In the genomic region with DNA sequence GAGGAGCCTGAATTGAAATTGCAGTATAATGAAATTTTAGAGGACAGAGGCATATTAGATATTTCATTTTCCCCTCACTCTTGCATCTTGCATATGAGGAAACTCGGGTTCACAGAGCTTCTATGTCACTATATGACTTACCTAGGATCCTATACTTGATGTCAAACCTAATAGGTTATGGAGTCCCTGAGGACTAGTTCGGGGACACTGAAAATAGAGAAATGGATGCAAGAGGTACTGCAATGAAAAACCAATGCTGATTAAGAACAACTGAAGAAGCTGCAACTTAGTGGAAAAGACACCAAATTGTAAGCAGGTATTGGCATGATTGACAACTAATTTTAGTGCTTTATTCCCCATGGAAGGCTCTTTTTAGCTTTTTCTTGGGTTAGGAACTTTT, we compare ENCODE assay signal across 22 cellular contexts.
A peak's percentile ranks its signal among the peaks of the same experiment; 100 is the strongest.
DNase-seq lines count a peak whose midpoint lies in the region; ATAC-seq, FAIRE-seq and TF ChIP-seq lines count a peak whose summit lies in the region.
"Had no signal": no experiment of that assay in that cellular context is flagged by ENCODE, and none has a peak within 500 bp of the region (broad histone marks: within the 10 kb centered on the region; RNA-seq: fewer than 3 reads in every experiment).

No MANE protein-coding gene starts in this region.

- H2AFZ ChIP-seq in H1 (ENCODE audit: low read length) (peak overlapping the region; percentile 74; the same call in 1 of the 2 replicates), parathyroid adenoma (no peak overlapping the region)

- no peak overlapping the region for H4K91ac ChIP-seq in H1 (replicated peaks; ENCODE audit: insufficient read length, low read length)

- no peak overlapping the region for H2BK12ac ChIP-seq in H1 (ENCODE audit: low read depth, low read length)

- TF ChIP-seq RAD21 in H1 (IDR thresholded peaks at IDR 0.05 in 1 of 2, conservative IDR thresholded peaks at IDR 0.05 in 1 of 2; ENCODE audit: low read depth in 2 of 2, low read length in 2 of 2): no peak

- H3K36me3 ChIP-seq in HUES6 (ENCODE audit: control insufficient read depth, insufficient read depth, low read length): no peaks in the 10 kb centered on the region
- no peaks in the 10 kb centered on the region for H3K36me3 ChIP-seq in H1 (ENCODE audit: control insufficient read depth in 2 of 4, insufficient read depth in 4 of 4, low read length in 3 of 4)
- H3K36me3 ChIP-seq in parathyroid adenoma (ENCODE audit: control insufficient read depth, insufficient read depth, low read length): no peaks in the 10 kb centered on the region
- H3K36me3 ChIP-seq: ascending aorta, gastroesophageal sphincter, SJSA1, spleen, WERI-Rb-1 had no signal

- H2BK5ac ChIP-seq in H1 (ENCODE audit: low read depth, low read length): no peak overlapping the region; the same call in 1 of the 2 replicates

- H4K20me1 ChIP-seq in H1 (replicated peaks in 1 of 2; ENCODE audit: control insufficient read depth in 1 of 2, insufficient read depth in 2 of 2, low read length in 2 of 2): no peaks in the 10 kb centered on the region

- H2BK120ac ChIP-seq in H1 (replicated peaks; ENCODE audit: low read depth, low read length): no peak overlapping the region

- H3K36me3 Mint-ChIP-seq in T-helper 17 cell (ENCODE audit: low read depth): no peaks in the 10 kb centered on the region
- H3K36me3 Mint-ChIP-seq: activated naive CD8-positive, alpha-beta T cell had no signal

- peaks cover 43% of the 10 kb centered on the region for H3K4me1 ChIP-seq in HUES6 (ENCODE audit: control insufficient read depth, insufficient read depth, low read length)
- H3K4me1 ChIP-seq in H1 (replicated peaks in 1 of 4; ENCODE audit: control insufficient read depth in 3 of 4, insufficient read depth in 4 of 4, low read length in 3 of 4): peaks cover 2 to 14% (median 6%) of the 10 kb centered on the region in 4 experiments; a peak in 6 of 7 replicates
- peaks cover 6% of the 10 kb centered on the region for H3K4me1 ChIP-seq in parathyroid adenoma
- H3K4me1 ChIP-seq: A549, SJSA1, spleen had no signal

- CTCF ChIA-PET in H1 (lab: Charles Lee; ENCODE audit: partially characterized antibody): interaction anchor here (1.5 kb wide), 1 partner anchor 20 kb away, joined by 3 read pairs; no protein-coding TSS in a partner anchor

- no peak overlapping the region for H2AK5ac ChIP-seq in H1 (ENCODE audit: low read depth, low read length)

- TF ChIP-seq CTCF in H1 (IDR thresholded peaks at IDR 0.05; ENCODE audit: control extremely low read depth in 1 of 3, insufficient read depth in 1 of 3, low read depth in 1 of 3, low read length in 3 of 3): no peak
- TF ChIP-seq CTCF in parathyroid adenoma (IDR thresholded peaks at IDR 0.05): no peak

- 90% methylated on average over 2 of the region's 2 CpGs; no CpG with 5 or more reads in 1 of the 2 experiments for WGBS in H1 (ENCODE audit: extremely low coverage in 1 of 2, insufficient coverage in 1 of 2, insufficient read length in 1 of 2, insufficient replicate concordance in 2 of 2, low coverage in 1 of 2, low lambda C conversion rate in 2 of 2, missing lambda C conversion rate in 1 of 2), 2 experiments

- H3K4me3 ChIP-seq in HUES6 (ENCODE audit: low read depth, low read length) (no peak overlapping the region), H1 (ENCODE audit: extremely low read depth in 1 of 4, insufficient read depth in 2 of 4, low read depth in 3 of 4, low read length in 4 of 4) (peak overlapping the region in 1 of 4 experiments; percentile 27; a peak in 1 of 8 replicates), parathyroid adenoma (ENCODE audit: low read depth, low read length) (no peak overlapping the region)
- H3K4me3 ChIP-seq: A549, ascending aorta, gastroesophageal sphincter, SJSA1, spleen had no signal

- H3K4me2 ChIP-seq in H1 (ENCODE audit: insufficient read depth in 1 of 2, low read depth in 2 of 2, low read length in 2 of 2) (peak overlapping the region; percentile 30 to 35; a peak in 1 of 4 replicates), parathyroid adenoma (ENCODE audit: low read length) (peak overlapping the region; percentile 48)
- H3K4me2 ChIP-seq: A549 had no signal

- H3K27me3 ChIP-seq in HUES6 (ENCODE audit: control insufficient read depth, insufficient read depth, low read length): no peaks in the 10 kb centered on the region
- H3K27me3 ChIP-seq in H1 (replicated peaks in 1 of 4; ENCODE audit: control insufficient read depth in 3 of 4, extremely low read depth in 1 of 4, insufficient read depth in 3 of 4, low read length in 3 of 4): no peaks in the 10 kb centered on the region
- no peaks in the 10 kb centered on the region for H3K27me3 ChIP-seq in parathyroid adenoma (ENCODE audit: control insufficient read depth, insufficient read depth, low read length)
- H3K27me3 ChIP-seq: ascending aorta, gastroesophageal sphincter, spleen had no signal

- H3K14ac ChIP-seq in H1 (ENCODE audit: insufficient read length): no peak overlapping the region

- no peak for FAIRE-seq in H1 (lab: Jason Lieb, UNC)
- FAIRE-seq: A549 had no signal

- H3K23me2 ChIP-seq in H1 (ENCODE audit: low read depth, low read length): no peaks in the 10 kb centered on the region

- TF ChIP-seq EP300 in H1 (IDR thresholded peaks at IDR 0.05; ENCODE audit: borderline replicate concordance in 1 of 2, low read depth in 2 of 2, low read length in 2 of 2): no peak

- no peak overlapping the region for H3K23ac ChIP-seq in H1 (ENCODE audit: insufficient read length)

- H3K9me3 ChIP-seq in HUES6 (ENCODE audit: control insufficient read depth, insufficient read depth, low read depth, low read length): no peaks in the 10 kb centered on the region
- H3K9me3 ChIP-seq in H1 (ENCODE audit: insufficient read depth in 2 of 2, low read depth in 1 of 2, low read length in 1 of 2): no peaks in the 10 kb centered on the region
- H3K9me3 ChIP-seq in parathyroid adenoma (ENCODE audit: control insufficient read depth, low read length): no peaks in the 10 kb centered on the region
- H3K9me3 ChIP-seq in T-helper 17 cell (ENCODE audit: control insufficient read depth, low read length, poor library complexity, severe bottlenecking): no peaks in the 10 kb centered on the region
- H3K9me3 ChIP-seq: A549, ascending aorta, gastroesophageal sphincter, SJSA1 had no signal

- POLR2A ChIA-PET in H1 (lab: Charles Lee; ENCODE audit: partially characterized antibody): no interaction called here

- no peak overlapping the region for H3K27ac Mint-ChIP-seq in T-helper 17 cell
- H3K27ac Mint-ChIP-seq: activated naive CD8-positive, alpha-beta T cell; activated T-helper 17 cell treated with anti-CD3 and anti-CD28 coated beads, Interleukin-2, amount 50 U/mL, for 72 hours; B cell had no signal

- peak overlapping the region; percentile 13 for H4K5ac ChIP-seq in H1 (ENCODE audit: insufficient read length, low read depth, low read length)

- no peak for TF ChIP-seq POLR2A in H1 (IDR thresholded peaks at IDR 0.05; ENCODE audit: control extremely low read depth in 1 of 2, low read depth in 2 of 2, low read length in 2 of 2)

- no peak for ATAC-seq in T-helper 17 cell
- ATAC-seq: A549; activated T-helper 17 cell treated with anti-CD3 and anti-CD28 coated beads, Interleukin-2, amount 50 U/mL, for 72 hours; gastroesophageal sphincter had no signal

- no peak overlapping the region for H2BK15ac ChIP-seq in H1 (ENCODE audit: low read length)

- DNase-seq in NCI-H1417 (lab: John Stamatoyannopoulos, UW) (peak in 2 of 3 experiments; percentile 34 to 50), NCI-H1417 treated with DMSO at 0.1 percent for 48 hours (lab: John Stamatoyannopoulos, UW) (no peak), H1 (ENCODE audit: low read depth in 1 of 2, low spot score in 2 of 2) (no peak), DMS 273 treated with DMSO at 0.1 percent for 48 hours (lab: John Stamatoyannopoulos, UW) (no peak), T-helper 17 cell (no peak), hypothalamus (lab: John Stamatoyannopoulos, UW) (no peak)
- DNase-seq: activated CD4-positive, alpha-beta T cell treated with anti-CD3 and anti-CD28 coated beads, Interleukin-2, amount 50 U/mL, for 1 hour; activated CD8-positive, alpha-beta memory T cell treated with anti-CD3 and anti-CD28 coated beads, Interleukin-2, amount 50 U/mL, for 4 hours; spleen; stimulated activated CD4-positive, alpha-beta T cell treated with anti-CD3 and anti-CD28 coated beads, Interleukin-4, amount 100 ng/mL, for 1 hour; stimulated activated naive CD4-positive, alpha-beta T cell treated with Interleukin-2 at 50 U/mL for 16 hours; WERI-Rb-1 had no signal

- H3K4ac ChIP-seq in H1 (replicated peaks; ENCODE audit: insufficient read length, low read depth, low read length): no peak overlapping the region

- no peak overlapping the region for H3K56ac ChIP-seq in H1 (replicated peaks; ENCODE audit: insufficient read length, low read depth, low read length)

- peak overlapping the region; percentile 4; the same call in 1 of the 2 replicates for H3K18ac ChIP-seq in H1 (ENCODE audit: extremely low read depth, low read length)

- no peak overlapping the region for H4K8ac ChIP-seq in H1 (ENCODE audit: extremely low read depth, insufficient read depth, low read length)

- H3K9ac ChIP-seq in HUES6 (ENCODE audit: low read length) (no peak overlapping the region), H1 (replicated peaks in 1 of 4; ENCODE audit: extremely low read depth in 1 of 4, low read depth in 3 of 4, low read length in 3 of 4) (no peak overlapping the region), parathyroid adenoma (no peak overlapping the region)

- H3K79me2 ChIP-seq in H1 (ENCODE audit: control insufficient read depth in 1 of 2, insufficient read depth in 2 of 2, low read length in 2 of 2) (no peaks in the 10 kb centered on the region), parathyroid adenoma (no peaks in the 10 kb centered on the region)

- H3K27ac ChIP-seq in HUES6 (ENCODE audit: low read depth, low read length) (0 out of 2 replicates have a peak overlapping the region, but pooled peaks have one; percentile 22), H1 (ENCODE audit: low read depth, low read length) (0 out of 2 replicates have a peak overlapping the region, but pooled peaks have one; percentile 1), parathyroid adenoma (no peak overlapping the region)
- H3K27ac ChIP-seq: A549, SJSA1, spleen, WERI-Rb-1 had no signal

- no peaks in the 10 kb centered on the region for H3K27me3 Mint-ChIP-seq in T-helper 17 cell
- H3K27me3 Mint-ChIP-seq: activated naive CD8-positive, alpha-beta T cell; activated T-helper 17 cell treated with anti-CD3 and anti-CD28 coated beads, Interleukin-2, amount 50 U/mL, for 72 hours; B cell; central memory CD8-positive, alpha-beta T cell had no signal

- H3K4me3 Mint-ChIP-seq in T-helper 17 cell: no peak overlapping the region
- H3K4me3 Mint-ChIP-seq: activated naive CD8-positive, alpha-beta T cell; activated T-helper 17 cell treated with anti-CD3 and anti-CD28 coated beads, Interleukin-2, amount 50 U/mL, for 72 hours; B cell; central memory CD8-positive, alpha-beta T cell had no signal

- H3K4me1 Mint-ChIP-seq in T-helper 17 cell: no peaks in the 10 kb centered on the region
- H3K4me1 Mint-ChIP-seq: activated T-helper 17 cell treated with anti-CD3 and anti-CD28 coated beads, Interleukin-2, amount 50 U/mL, for 72 hours; central memory CD8-positive, alpha-beta T cell had no signal

- H3K79me1 ChIP-seq in H1 (ENCODE audit: low read depth, low read length): no peaks in the 10 kb centered on the region

- H2BK20ac ChIP-seq in H1 (ENCODE audit: low read length): no peak overlapping the region

TF ChIP-seq in H1, 55 proteins besides CTCF, POLR2A, EP300 and RAD21 (continues in another document):
- no peak for TF ChIP-seq CTBP2 (IDR thresholded peaks at IDR 0.05; ENCODE audit: borderline replicate concordance, insufficient read depth, insufficient read length, low read length)

Comparison
In these comparisons a context has a peak if more than half of its experiments do, and no peak if none do; other contexts are left out.
1. DNase-seq: peak in NCI-H1417 (2 of 3); none in NCI-H1417 treated with DMSO at 0.1 percent for 48 hours (single experiment), H1 (0 of 2), DMS 273 treated with DMSO at 0.1 percent for 48 hours (single experiment), T-helper 17 cell (0 of 3) and hypothalamus (0 of 51).